Comparison of ENCODE assay signal across 1 cellular context in genomic region chr22:39535831-39536449, GRCh38.
TF ChIP-seq lines count a peak whose summit lies in the region.

No MANE protein-coding gene starts in this region.

TF ChIP-seq in GM23338, 12 proteins besides CTCF, POLR2A, EP300 and RAD21:
- TF ChIP-seq, protein P1, sequence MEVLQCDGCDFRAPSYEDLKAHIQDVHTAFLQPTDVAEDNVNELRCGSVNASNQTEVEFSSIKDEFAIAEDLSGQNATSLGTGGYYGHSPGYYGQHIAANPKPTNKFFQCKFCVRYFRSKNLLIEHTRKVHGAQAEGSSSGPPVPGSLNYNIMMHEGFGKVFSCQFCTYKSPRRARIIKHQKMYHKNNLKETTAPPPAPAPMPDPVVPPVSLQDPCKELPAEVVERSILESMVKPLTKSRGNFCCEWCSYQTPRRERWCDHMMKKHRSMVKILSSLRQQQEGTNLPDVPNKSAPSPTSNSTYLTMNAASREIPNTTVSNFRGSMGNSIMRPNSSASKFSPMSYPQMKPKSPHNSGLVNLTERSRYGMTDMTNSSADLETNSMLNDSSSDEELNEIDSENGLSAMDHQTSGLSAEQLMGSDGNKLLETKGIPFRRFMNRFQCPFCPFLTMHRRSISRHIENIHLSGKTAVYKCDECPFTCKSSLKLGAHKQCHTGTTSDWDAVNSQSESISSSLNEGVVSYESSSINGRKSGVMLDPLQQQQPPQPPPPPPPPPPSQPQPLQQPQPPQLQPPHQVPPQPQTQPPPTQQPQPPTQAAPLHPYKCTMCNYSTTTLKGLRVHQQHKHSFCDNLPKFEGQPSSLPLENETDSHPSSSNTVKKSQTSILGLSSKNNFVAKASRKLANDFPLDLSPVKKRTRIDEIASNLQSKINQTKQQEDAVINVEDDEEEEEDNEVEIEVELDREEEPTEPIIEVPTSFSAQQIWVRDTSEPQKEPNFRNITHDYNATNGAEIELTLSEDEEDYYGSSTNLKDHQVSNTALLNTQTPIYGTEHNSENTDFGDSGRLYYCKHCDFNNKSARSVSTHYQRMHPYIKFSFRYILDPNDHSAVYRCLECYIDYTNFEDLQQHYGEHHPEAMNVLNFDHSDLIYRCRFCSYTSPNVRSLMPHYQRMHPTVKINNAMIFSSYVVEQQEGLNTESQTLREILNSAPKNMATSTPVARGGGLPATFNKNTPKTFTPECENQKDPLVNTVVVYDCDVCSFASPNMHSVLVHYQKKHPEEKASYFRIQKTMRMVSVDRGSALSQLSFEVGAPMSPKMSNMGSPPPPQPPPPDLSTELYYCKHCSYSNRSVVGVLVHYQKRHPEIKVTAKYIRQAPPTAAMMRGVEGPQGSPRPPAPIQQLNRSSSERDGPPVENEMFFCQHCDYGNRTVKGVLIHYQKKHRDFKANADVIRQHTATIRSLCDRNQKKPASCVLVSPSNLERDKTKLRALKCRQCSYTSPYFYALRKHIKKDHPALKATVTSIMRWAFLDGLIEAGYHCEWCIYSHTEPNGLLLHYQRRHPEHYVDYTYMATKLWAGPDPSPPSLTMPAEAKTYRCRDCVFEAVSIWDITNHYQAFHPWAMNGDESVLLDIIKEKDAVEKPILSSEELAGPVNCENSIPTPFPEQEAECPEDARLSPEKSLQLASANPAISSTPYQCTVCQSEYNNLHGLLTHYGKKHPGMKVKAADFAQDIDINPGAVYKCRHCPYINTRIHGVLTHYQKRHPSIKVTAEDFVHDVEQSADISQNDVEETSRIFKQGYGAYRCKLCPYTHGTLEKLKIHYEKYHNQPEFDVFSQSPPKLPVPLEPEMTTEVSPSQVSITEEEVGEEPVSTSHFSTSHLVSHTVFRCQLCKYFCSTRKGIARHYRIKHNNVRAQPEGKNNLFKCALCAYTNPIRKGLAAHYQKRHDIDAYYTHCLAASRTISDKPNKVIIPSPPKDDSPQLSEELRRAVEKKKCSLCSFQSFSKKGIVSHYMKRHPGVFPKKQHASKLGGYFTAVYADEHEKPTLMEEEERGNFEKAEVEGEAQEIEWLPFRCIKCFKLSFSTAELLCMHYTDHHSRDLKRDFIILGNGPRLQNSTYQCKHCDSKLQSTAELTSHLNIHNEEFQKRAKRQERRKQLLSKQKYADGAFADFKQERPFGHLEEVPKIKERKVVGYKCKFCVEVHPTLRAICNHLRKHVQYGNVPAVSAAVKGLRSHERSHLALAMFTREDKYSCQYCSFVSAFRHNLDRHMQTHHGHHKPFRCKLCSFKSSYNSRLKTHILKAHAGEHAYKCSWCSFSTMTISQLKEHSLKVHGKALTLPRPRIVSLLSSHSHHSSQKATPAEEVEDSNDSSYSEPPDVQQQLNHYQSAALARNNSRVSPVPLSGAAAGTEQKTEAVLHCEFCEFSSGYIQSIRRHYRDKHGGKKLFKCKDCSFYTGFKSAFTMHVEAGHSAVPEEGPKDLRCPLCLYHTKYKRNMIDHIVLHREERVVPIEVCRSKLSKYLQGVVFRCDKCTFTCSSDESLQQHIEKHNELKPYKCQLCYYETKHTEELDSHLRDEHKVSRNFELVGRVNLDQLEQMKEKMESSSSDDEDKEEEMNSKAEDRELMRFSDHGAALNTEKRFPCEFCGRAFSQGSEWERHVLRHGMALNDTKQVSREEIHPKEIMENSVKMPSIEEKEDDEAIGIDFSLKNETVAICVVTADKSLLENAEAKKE (CRISPR knock-in tag; IDR thresholded peaks at IDR 0.05), result no peak
- TF ChIP-seq NANOG (IDR thresholded peaks at IDR 0.05; ENCODE audit: borderline replicate concordance), result no peak
TF ChIP-seq in GM23338: peak in this region for 0.
